15 cellular contexts compared by ENCODE assay signal in the genomic region with DNA sequence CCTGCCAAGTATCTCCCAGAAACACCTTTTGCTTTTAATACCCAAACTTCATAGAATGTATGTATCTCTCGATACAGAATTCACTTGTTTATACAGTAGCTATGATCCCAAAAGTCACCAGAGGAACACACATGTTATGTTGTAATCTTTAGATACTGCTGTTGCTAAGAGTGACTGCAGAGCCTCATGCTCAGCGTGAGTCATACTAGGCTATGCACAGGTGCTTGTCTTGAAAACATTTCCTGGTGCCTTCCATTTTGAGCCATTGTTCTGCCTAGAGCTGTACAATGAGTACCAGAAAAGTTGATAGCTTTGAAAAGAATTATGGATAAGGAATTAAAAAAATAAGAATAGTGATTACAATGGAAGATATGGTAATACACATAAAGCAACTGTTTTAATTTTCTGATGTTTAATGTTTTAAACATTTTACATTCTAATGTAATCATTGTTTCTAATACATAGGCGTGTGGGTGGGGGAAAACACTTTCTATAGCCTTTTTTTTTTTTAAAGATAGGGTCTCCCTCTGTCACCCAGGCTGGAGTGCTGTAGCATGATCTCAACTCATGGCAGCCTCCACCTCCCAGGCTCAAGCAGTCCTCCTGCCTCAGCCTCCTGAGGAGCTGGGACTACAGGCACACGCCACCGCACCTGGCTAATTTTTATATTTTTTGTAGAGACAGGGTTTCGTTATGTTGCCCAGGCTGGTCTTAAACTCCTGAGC.
DNase-seq lines count a peak whose midpoint lies in the region; ATAC-seq, FAIRE-seq and TF ChIP-seq lines count a peak whose summit lies in the region.
"Had no signal": no experiment of that assay in that cellular context is flagged by ENCODE, and none has a peak within 500 bp of the region (broad histone marks: within the 10 kb centered on the region; RNA-seq: fewer than 3 reads in every experiment).

No MANE protein-coding gene starts in this region.

- no peaks in the 10 kb centered on the region for H3K27me3 ChIP-seq in mammary epithelial cell (ENCODE audit: insufficient read depth, low read length)
- H3K27me3 ChIP-seq: cardiac muscle cell had no signal

- 85% methylated on average over 6 of the region's 6 CpGs for WGBS in mammary epithelial cell (ENCODE audit: low coverage, missing lambda C conversion rate)

- BruUV-seq in mammary epithelial cell (replicated peaks; lab: Mats Ljungman, UMichigan), result no TSS peak

- no peak overlapping the region for H2AFZ ChIP-seq in mammary epithelial cell (ENCODE audit: low read depth, low read length)

- dilution Hi-C loops in mammary epithelial cell (cut with HindIII; ENCODE audit: low sequenced_read_pairs), result no loop called here

- intact Hi-C loops in mammary epithelial cell (cut with micrococcal nuclease), result no loop called here

- no peak for TF ChIP-seq POLR2A in H54 (IDR thresholded peaks at IDR 0.05; ENCODE audit: low read depth, low read length)

- CTCF ChIA-PET in mammary epithelial cell (lab: Charles Lee; ENCODE audit: low non-redundant PET), result no interaction called here

- H3K4me3 Mint-ChIP-seq in natural killer cell treated with Interleukin-12 subunit alpha and Interleukin-12 subunit beta and Interleukin-15 and Interleukin-18, amount 100 ng/mL, for 72 hours, result no peak overlapping the region

- in situ Hi-C loops in mammary epithelial cell (cut with MboI; ENCODE audit: low sequenced_read_pairs in 2 of 2), result no loop called here

- H3K36me3 ChIP-seq in mammary epithelial cell (ENCODE audit: insufficient read depth, low read length), result no peaks in the 10 kb centered on the region
- H3K36me3 ChIP-seq: cardiac muscle cell had no signal

- H3K27ac ChIP-seq in mammary epithelial cell (ENCODE audit: insufficient read depth, low read depth, low read length), result peak overlapping the region; percentile 18
- H3K27ac ChIP-seq: cardiac muscle cell had no signal

- no peak overlapping the region for H3K9ac ChIP-seq in mammary epithelial cell (ENCODE audit: insufficient read depth, low read length)

- no peaks in the 10 kb centered on the region for H3K4me1 Mint-ChIP-seq in natural killer cell treated with Interleukin-12 subunit alpha and Interleukin-12 subunit beta and Interleukin-15 and Interleukin-18, amount 100 ng/mL, for 72 hours (ENCODE audit: low read depth in 2 of 2)

- no peak for TF ChIP-seq CTCF in mammary epithelial cell (conservative IDR thresholded peaks at IDR 0.05 in 1 of 2, IDR thresholded peaks at IDR 0.05 in 1 of 2; ENCODE audit: extremely low read depth in 1 of 2, insufficient read depth in 1 of 2, low read depth in 1 of 2, low read length in 2 of 2)

- DNase-seq in COLO668 (lab: John Stamatoyannopoulos, UW; ENCODE audit: unreplicated experiment) (peak; percentile 7), LHCN-M2 (ENCODE audit: low read depth) (peak; percentile 60), mammary epithelial cell (peak; percentile 78), kidney tubule cell (ENCODE audit: low spot score) (peak; percentile 93), H54 (ENCODE audit: insufficient read length, low spot score) (no peak)
- no peak for DNase-seq in natural killer cell treated with Interleukin-12 subunit alpha and Interleukin-12 subunit beta and Interleukin-15 and Interleukin-18, amount 100 ng/mL, for 72 hours (ENCODE audit: low spot score)
- DNase-seq in stimulated activated naive CD8-positive, alpha-beta T cell treated with anti-CD3 and anti-CD28 coated beads, Interleukin-15, Interleukin-2, amounts not matched to agents 100 U/mL and 50 U/mL, for 24 hours, result no peak
- DNase-seq: activated CD4-positive, alpha-beta T cell treated with anti-CD3 and anti-CD28 coated beads for 1 hour; NCI-H1436; stimulated activated CD4-positive, alpha-beta T cell treated with anti-CD3 and anti-CD28 coated beads, Interleukin-15, amount 100 ng/mL, for 24 hours; stimulated activated CD8-positive, alpha-beta memory T cell treated with anti-CD3 and anti-CD28 coated beads, Interleukin-4, amount 100 ng/mL, for 48 hours had no signal

- no peak overlapping the region for H3K27ac Mint-ChIP-seq in natural killer cell treated with Interleukin-12 subunit alpha and Interleukin-12 subunit beta and Interleukin-15 and Interleukin-18, amount 100 ng/mL, for 72 hours
- H3K27ac Mint-ChIP-seq: activated T-helper 2 cell treated with anti-CD3 and anti-CD28 coated beads, Interferon-gamma antibody, Interleukin-2, Interleukin-4, amounts not matched to agents 10 μg/mL and 5 μg/mL and 100 μg/mL, durations not matched to agents 14 hours and 24 hours and 36 hours had no signal

- H3K27me3 Mint-ChIP-seq in natural killer cell treated with Interleukin-12 subunit alpha and Interleukin-12 subunit beta and Interleukin-15 and Interleukin-18, amount 100 ng/mL, for 72 hours, result peaks cover 12 to 28% of the 10 kb centered on the region in 2 donors

- H4K20me1 ChIP-seq in mammary epithelial cell (ENCODE audit: insufficient read depth, low read length), result no peaks in the 10 kb centered on the region

- no peaks in the 10 kb centered on the region for H3K79me2 ChIP-seq in mammary epithelial cell (ENCODE audit: insufficient read depth, low read length)

- no peaks in the 10 kb centered on the region for H3K9me3 Mint-ChIP-seq in natural killer cell treated with Interleukin-12 subunit alpha and Interleukin-12 subunit beta and Interleukin-15 and Interleukin-18, amount 100 ng/mL, for 72 hours
- H3K9me3 Mint-ChIP-seq: activated T-helper 2 cell treated with anti-CD3 and anti-CD28 coated beads, Interferon-gamma antibody, Interleukin-2, Interleukin-4, amounts not matched to agents 10 μg/mL and 5 μg/mL and 100 μg/mL, durations not matched to agents 14 hours and 24 hours and 36 hours had no signal

- H3K9me3 ChIP-seq in mammary epithelial cell (replicated peaks; ENCODE audit: insufficient read depth, low read length), result no peaks in the 10 kb centered on the region

- H3K4me3 ChIP-seq in mammary epithelial cell (replicated peaks in 1 of 3; ENCODE audit: insufficient read depth in 1 of 3, low read depth in 2 of 3, low read length in 3 of 3), result no peak overlapping the region
- H3K4me3 ChIP-seq: cardiac muscle cell had no signal

- no peak overlapping the region for H3K4me2 ChIP-seq in mammary epithelial cell (ENCODE audit: insufficient read depth, low read depth, low read length)

- FAIRE-seq in H54 (lab: Jason Lieb, UNC), result no peak

- H3K36me3 Mint-ChIP-seq in natural killer cell treated with Interleukin-12 subunit alpha and Interleukin-12 subunit beta and Interleukin-15 and Interleukin-18, amount 100 ng/mL, for 72 hours, result no peaks in the 10 kb centered on the region

- H3K4me1 ChIP-seq in mammary epithelial cell (ENCODE audit: insufficient read depth, low read length), result no peaks in the 10 kb centered on the region

- ATAC-seq in natural killer cell treated with Interleukin-12 subunit alpha and Interleukin-12 subunit beta and Interleukin-15 and Interleukin-18, amount 100 ng/mL, for 72 hours, result no peak
- ATAC-seq in HG02763 (IDR thresholded peaks at IDR 0.05; ENCODE audit: unreplicated experiment), result no peak
- no peak for ATAC-seq in stimulated activated naive CD8-positive, alpha-beta T cell treated with anti-CD3 and anti-CD28 coated beads, Interleukin-15, Interleukin-2, amounts not matched to agents 100 U/mL and 50 U/mL, for 24 hours
- ATAC-seq: left lobe of liver had no signal

Comparison
In these comparisons a context has a peak if more than half of its experiments do, and no peak if none do; other contexts are left out.
1. DNase-seq: peak in COLO668 (single experiment), LHCN-M2 (single experiment), mammary epithelial cell (single experiment) and kidney tubule cell (single experiment); none in natural killer cell treated with Interleukin-12 subunit alpha and Interleukin-12 subunit beta and Interleukin-15 and Interleukin-18, amount 100 ng/mL, for 72 hours (single experiment), H54 (single experiment) and stimulated activated naive CD8-positive, alpha-beta T cell treated with anti-CD3 and anti-CD28 coated beads, Interleukin-15, Interleukin-2, amounts not matched to agents 100 U/mL and 50 U/mL, for 24 hours (single experiment).